10 cellular contexts compared by ENCODE assay signal in genomic region chr2:29110916-29111315, GRCh38. TPM values are rescaled to one million over a fixed set of nuclear protein-coding genes. Genes with fewer than 3 reads are reported as not detected.
DNase-seq lines count a peak whose midpoint lies in the region; ATAC-seq lines count a peak whose summit lies in the region.
"Had no signal": no experiment of that assay in that cellular context is flagged by ENCODE, and none has a peak within 500 bp of the region (broad histone marks: within the 10 kb centered on the region; RNA-seq: fewer than 3 reads in every experiment).

No MANE protein-coding gene starts in this region.

- no peaks in the 10 kb centered on the region for H3K36me3 ChIP-seq in HAP-1 (replicated peaks)

- intact Hi-C loops in Right ventricle myocardium superior (cut with DNase I): no loop called here

- DNase-seq in DMS53 (lab: John Stamatoyannopoulos, UW) (peak; percentile 82), astrocyte of the hippocampus (ENCODE audit: low read depth, low spot score) (peak; percentile 24), MV-4-11 (lab: John Stamatoyannopoulos, UW) (no peak), Right ventricle myocardium superior (no peak), HAP-1 (ENCODE audit: low spot score in 2 of 2) (no peak), D341Med (ENCODE audit: low spot score) (no peak)

- H3K4me1 ChIP-seq in HAP-1: peaks cover 6% of the 10 kb centered on the region; the same call in 1 of the 2 replicates
- H3K4me1 ChIP-seq: parathyroid adenoma had no signal

- in situ Hi-C loops in HAP-1 (cut with MboI; ENCODE audit: low sequenced_read_pairs): no loop called here

- no peak overlapping the region for H3K4me3 ChIP-seq in HAP-1

- H3K9me3 ChIP-seq in HAP-1: no peaks in the 10 kb centered on the region

- no peaks in the 10 kb centered on the region for H3K27me3 ChIP-seq in HAP-1 (ENCODE audit: low read depth)

- ATAC-seq in GM18907 (IDR thresholded peaks at IDR 0.05; ENCODE audit: unreplicated experiment): peak; percentile 50
- ATAC-seq in HG03064 (IDR thresholded peaks at IDR 0.05; ENCODE audit: low read depth, unreplicated experiment): peak; percentile 36
- no peak for ATAC-seq in Right ventricle myocardium superior (ENCODE audit: poor library complexity)

RNA-seq across cellular contexts. Expression of gene CLIP4, which starts 4.3 kb away (rescaled TPM):
- total RNA-seq in Right ventricle myocardium superior: 25.6 TPM

RNA-seq across cellular contexts. Expression of gene PCARE, which starts 36.6 kb away (rescaled TPM):
- 0.67 TPM for total RNA-seq in Right ventricle myocardium superior
- total RNA-seq: endothelial cell of umbilical vein had no signal

Comparison
In these comparisons a context has a peak if more than half of its experiments do, and no peak if none do; other contexts are left out.
1. DNase-seq: peak in DMS53 (single experiment) and astrocyte of the hippocampus (single experiment); none in MV-4-11 (single experiment), Right ventricle myocardium superior (single experiment), HAP-1 (0 of 2) and D341Med (single experiment).